Comparison of ENCODE assay signal across 24 cellular contexts in the genomic region with DNA sequence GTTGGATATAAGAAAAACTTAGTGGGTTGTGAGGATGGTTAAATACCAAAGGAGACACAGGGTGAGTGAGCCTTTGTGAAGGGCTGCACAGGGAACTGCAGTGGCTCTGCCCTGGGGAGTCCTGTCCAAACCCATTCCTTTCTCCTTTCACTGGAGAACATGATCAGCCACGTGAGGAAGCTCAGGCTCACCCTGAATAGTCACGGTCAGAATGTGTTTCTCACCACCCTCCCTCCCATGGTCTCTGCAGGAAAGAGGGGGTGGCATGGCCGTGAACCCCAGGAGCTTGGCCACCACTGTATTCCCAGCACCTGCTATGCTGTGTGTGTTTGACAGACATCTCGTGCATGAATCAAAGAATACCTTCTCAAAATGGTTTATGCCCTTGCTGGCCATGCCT.
DNase-seq lines count a peak whose midpoint lies in the region; ATAC-seq, FAIRE-seq and TF ChIP-seq lines count a peak whose summit lies in the region.
"Had no signal": no experiment of that assay in that cellular context is flagged by ENCODE, and none has a peak within 500 bp of the region (broad histone marks: within the 10 kb centered on the region; RNA-seq: fewer than 3 reads in every experiment).

No MANE protein-coding gene starts in this region.

- FAIRE-seq in A549 (lab: Jason Lieb, UNC) = no peak
- FAIRE-seq: G401.6 had no signal

- H3K27ac Mint-ChIP-seq in activated naive CD8-positive, alpha-beta T cell = peak overlapping the region; percentile 58
- peak overlapping the region in 1 of 7 donors; percentile 36 for H3K27ac Mint-ChIP-seq in CD4-positive, alpha-beta memory T cell
- H3K27ac Mint-ChIP-seq: CD8-positive, alpha-beta T cell; H9; HFFc6 had no signal

- H4K20me1 ChIP-seq in SK-N-SH (ENCODE audit: insufficient read depth) (no peaks in the 10 kb centered on the region), KMS-11 (ENCODE audit: insufficient read depth) (no peaks in the 10 kb centered on the region)
- H4K20me1 ChIP-seq: BLaER1 treated with 17β-estradiol and CSF1 and Interleukin-3, amounts not matched to agents 10 nM and 100 nM had no signal

- intact Hi-C loops in CD4-positive, alpha-beta memory T cell (cut with micrococcal nuclease) = no loop called here

- H3K27me3 Mint-ChIP-seq in activated naive CD8-positive, alpha-beta T cell = peaks cover 6% of the 10 kb centered on the region
- H3K27me3 Mint-ChIP-seq in CD4-positive, alpha-beta memory T cell = peaks cover 5 to 6% of the 10 kb centered on the region in 2 donors

- TF ChIP-seq POLR2A in A549 (IDR thresholded peaks at IDR 0.05; ENCODE audit: low read length) = no peak

- CTCF ChIA-PET in SK-N-SH (lab: Yijun Ruan, JAX) (interaction anchor here (1.2 to 1.6 kb wide), 3 partner anchors 10 to 236 kb away, joined by 3 to 4 read pairs (median 4); no protein-coding TSS in a partner anchor), A549 (lab: Yijun Ruan, JAX) (interaction anchor here (0.7 to 3.0 kb wide), 4 partner anchors 10 to 236 kb away, joined by 3 to 21 read pairs (median 8); no protein-coding TSS in a partner anchor)
- CTCF ChIA-PET in CD4-positive, alpha-beta memory T cell (lab: Charles Lee; ENCODE audit: partially characterized antibody) = interaction anchor here (0.6 kb wide), 1 partner anchor 82 kb away, joined by 3 read pairs; no protein-coding TSS in a partner anchor

- H3K27ac ChIP-seq in SK-N-SH (ENCODE audit: low read depth in 2 of 2, low read length in 1 of 2) (no peak overlapping the region), A549 (peak overlapping the region in 1 of 2 experiments; percentile 52; a peak in 1 of 6 replicates), KMS-11 (no peak overlapping the region)
- no peak overlapping the region for H3K27ac ChIP-seq in CD4-positive, alpha-beta memory T cell (ENCODE audit: low read depth, low read length)
- H3K27ac ChIP-seq: 22Rv1, GM23248 had no signal

- ATAC-seq in SK-N-SH treated with all-trans-retinoic acid at 6 μM for 48 hours = peak; percentile 21
- peak; percentile 22 to 44; a peak in 4 of 6 replicates for ATAC-seq in A549
- ATAC-seq: CD8-positive, alpha-beta T cell; Right ventricle myocardium inferior had no signal

- H3K79me2 ChIP-seq in SK-N-SH (ENCODE audit: insufficient read depth) (no peaks in the 10 kb centered on the region), KMS-11 (ENCODE audit: insufficient read depth, low read depth) (no peaks in the 10 kb centered on the region)

- H2AFZ ChIP-seq in SK-N-SH (ENCODE audit: low read depth) (no peak overlapping the region), KMS-11 (ENCODE audit: low read depth) (no peak overlapping the region)
- H2AFZ ChIP-seq: GM23248 had no signal

- TF ChIP-seq EP300 in SK-N-SH (IDR thresholded peaks at IDR 0.05; ENCODE audit: borderline replicate concordance in 1 of 2, low read depth in 1 of 2, low read length in 1 of 2) (no peak), A549 (IDR thresholded peaks at IDR 0.05) (no peak)

- TF ChIP-seq CTCF in SK-N-SH (IDR thresholded peaks at IDR 0.05) (no peak), A549 (IDR thresholded peaks at IDR 0.05) (no peak), KMS-11 (conservative IDR thresholded peaks at IDR 0.05; ENCODE audit: low read depth, low read length) (no peak)

- no peak for TF ChIP-seq RAD21 in SK-N-SH (IDR thresholded peaks at IDR 0.05; ENCODE audit: low read length)
- TF ChIP-seq RAD21 in A549 (conservative IDR thresholded peaks at IDR 0.05 in 1 of 2, IDR thresholded peaks at IDR 0.05 in 1 of 2) = no peak

- WGBS in SK-N-SH (ENCODE audit: low lambda C conversion rate) = 57% methylated on average over 4 of the region's 4 CpGs
- WGBS in A549 (ENCODE audit: missing lambda C conversion rate) = 70% methylated on average over 4 of the region's 4 CpGs

- H3K27me3 ChIP-seq in SK-N-SH (ENCODE audit: insufficient read depth) (no peaks in the 10 kb centered on the region), KMS-11 (ENCODE audit: insufficient read depth, low read depth) (no peaks in the 10 kb centered on the region)
- no peaks in the 10 kb centered on the region for H3K27me3 ChIP-seq in CD4-positive, alpha-beta memory T cell (ENCODE audit: insufficient read depth, low read length)
- H3K27me3 ChIP-seq: BLaER1 treated with 17β-estradiol and CSF1 and Interleukin-3, amounts not matched to agents 10 nM and 100 nM had no signal

- H3K36me3 ChIP-seq in SK-N-SH (replicated peaks in 1 of 2; ENCODE audit: control insufficient read depth in 1 of 2, insufficient read depth in 2 of 2, low read length in 1 of 2) (no peaks in the 10 kb centered on the region), KMS-11 (ENCODE audit: insufficient read depth) (no peaks in the 10 kb centered on the region)
- no peaks in the 10 kb centered on the region for H3K36me3 ChIP-seq in CD4-positive, alpha-beta memory T cell (ENCODE audit: insufficient read depth, low read length)
- H3K36me3 ChIP-seq: BLaER1 treated with 17β-estradiol and CSF1 and Interleukin-3, amounts not matched to agents 10 nM and 100 nM had no signal

- POLR2A ChIA-PET in SK-N-SH (lab: Yijun Ruan, JAX) = no interaction called here
- POLR2A ChIA-PET in A549 (lab: Yijun Ruan, JAX) = no interaction called here
- POLR2A ChIA-PET in CD4-positive, alpha-beta memory T cell (lab: Charles Lee; ENCODE audit: partially characterized antibody) = no interaction called here

- H3K9ac ChIP-seq in SK-N-SH (no peak overlapping the region), KMS-11 (no peak overlapping the region)
- H3K9ac ChIP-seq: GM23248 had no signal

- no peak for DNase-seq in SK-N-SH
- no peak for DNase-seq in A549 (ENCODE audit: low read depth in 1 of 2, low spot score in 1 of 2)
- DNase-seq in stimulated activated CD4-positive, alpha-beta T cell treated with anti-CD3 and anti-CD28 coated beads, Interleukin-4, amount 100 ng/mL, for 4 hours = no peak
- no peak for DNase-seq in putamen (ENCODE audit: low spot score)
- DNase-seq in CD4-positive, alpha-beta memory T cell = no peak
- DNase-seq: CD8-positive, alpha-beta T cell; GM23248; H9; HFFc6; KBM-7; NCI-H1105; NCI-H146; NCI-H2029 treated with DMSO at 0.1 percent for 48 hours; NCI-H226; NCI-H510A treated with DMSO at 0.1 percent for 48 hours; NCI-H774; NK-92 treated with Interleukin-12 subunit alpha and Interleukin-12 subunit beta, amount 100 ng/mL, for 24 hours had no signal

- H3K4me2 ChIP-seq in SK-N-SH (no peak overlapping the region), A549 (no peak overlapping the region), KMS-11 (peak overlapping the region; percentile 24; the same call in 1 of the 2 replicates)

- no peaks in the 10 kb centered on the region for H3K9me3 ChIP-seq in SK-N-SH
- no peaks in the 10 kb centered on the region for H3K9me3 ChIP-seq in A549
- no peaks in the 10 kb centered on the region for H3K9me3 ChIP-seq in CD4-positive, alpha-beta memory T cell (ENCODE audit: control insufficient read depth in 1 of 2, low read length in 2 of 2)
- H3K9me3 ChIP-seq: BLaER1 treated with 17β-estradiol and CSF1 and Interleukin-3, amounts not matched to agents 10 nM and 100 nM had no signal

- no peaks in the 10 kb centered on the region for H3K4me1 ChIP-seq in SK-N-SH (ENCODE audit: control insufficient read depth in 1 of 2, insufficient read depth in 2 of 2, low read depth in 1 of 2, low read length in 1 of 2)
- peaks cover 7% of the 10 kb centered on the region for H3K4me1 ChIP-seq in A549
- peaks cover 43% of the 10 kb centered on the region for H3K4me1 ChIP-seq in KMS-11 (ENCODE audit: low read depth, poor library complexity, severe bottlenecking)
- peaks cover 23% of the 10 kb centered on the region for H3K4me1 ChIP-seq in CD4-positive, alpha-beta memory T cell (ENCODE audit: insufficient read depth, low read length)

- H3K4me3 ChIP-seq in SK-N-SH (ENCODE audit: low read depth in 2 of 2, low read length in 1 of 2) = no peak overlapping the region
- no peak overlapping the region for H3K4me3 ChIP-seq in A549
- no peak overlapping the region for H3K4me3 ChIP-seq in KMS-11 (IDR thresholded peaks at IDR 0.05; ENCODE audit: insufficient read depth, low read depth, low read length)
- H3K4me3 ChIP-seq in CD4-positive, alpha-beta memory T cell (ENCODE audit: low read length in 2 of 2) = no peak overlapping the region
- H3K4me3 ChIP-seq: BLaER1 treated with 17β-estradiol and CSF1 and Interleukin-3, amounts not matched to agents 10 nM and 100 nM; GM23248 had no signal

- H3K36me3 Mint-ChIP-seq in activated naive CD8-positive, alpha-beta T cell = peaks cover 2% of the 10 kb centered on the region
- no peaks in the 10 kb centered on the region for H3K36me3 Mint-ChIP-seq in CD4-positive, alpha-beta memory T cell
- H3K36me3 Mint-ChIP-seq: CD8-positive, alpha-beta T cell had no signal

- H3F3A ChIP-seq in SK-N-SH (replicated peaks; ENCODE audit: insufficient read depth) = no peaks in the 10 kb centered on the region

- H3K4me3 Mint-ChIP-seq in activated naive CD8-positive, alpha-beta T cell = no peak overlapping the region
- H3K4me3 Mint-ChIP-seq in CD4-positive, alpha-beta memory T cell = no peak overlapping the region
- H3K4me3 Mint-ChIP-seq: CD8-positive, alpha-beta T cell; H9; HFFc6 had no signal

- peaks cover 32% of the 10 kb centered on the region for H3K4me1 Mint-ChIP-seq in activated naive CD8-positive, alpha-beta T cell (ENCODE audit: low read depth)
- H3K4me1 Mint-ChIP-seq in CD4-positive, alpha-beta memory T cell = peaks cover 8 to 20% (median 16%) of the 10 kb centered on the region in 4 donors

- no peaks in the 10 kb centered on the region for H3K9me3 Mint-ChIP-seq in activated naive CD8-positive, alpha-beta T cell (ENCODE audit: low read depth)
- H3K9me3 Mint-ChIP-seq in CD4-positive, alpha-beta memory T cell = peaks cover 0 to 1% (median 0%) of the 10 kb centered on the region in 8 donors
- H3K9me3 Mint-ChIP-seq: CD8-positive, alpha-beta T cell; H9; HFFc6 had no signal

- no peaks in the 10 kb centered on the region for H3K9me2 ChIP-seq in SK-N-SH

TF ChIP-seq in SK-N-SH, 30 proteins besides CTCF, POLR2A, EP300 and RAD21 (continues in another document):
- TF ChIP-seq NFIC (IDR thresholded peaks at IDR 0.05; ENCODE audit: borderline replicate concordance) = no peak
- no peak for TF ChIP-seq RFX5 (IDR thresholded peaks at IDR 0.05; ENCODE audit: low read length)

TF ChIP-seq in A549, 52 proteins besides CTCF, POLR2A, EP300 and RAD21 (continues in another document):
- TF ChIP-seq SREBF2 (IDR thresholded peaks at IDR 0.05) (no peak), HDAC2 (IDR thresholded peaks at IDR 0.05) (no peak), PHF8 (IDR thresholded peaks at IDR 0.05; ENCODE audit: borderline replicate concordance, low read depth) (no peak), RARB (CRISPR knock-in tag; IDR thresholded peaks at IDR 0.05) (no peak), RFX5 (IDR thresholded peaks at IDR 0.05) (no peak), CHD2 (IDR thresholded peaks at IDR 0.05; ENCODE audit: low read length, partially characterized antibody) (no peak), MAZ (IDR thresholded peaks at IDR 0.05; ENCODE audit: borderline replicate concordance, low read depth, low read length) (no peak), HEYL (CRISPR knock-in tag; IDR thresholded peaks at IDR 0.05) (no peak)
